Comparison of ENCODE assay signal across 10 cellular contexts in the genomic region with DNA sequence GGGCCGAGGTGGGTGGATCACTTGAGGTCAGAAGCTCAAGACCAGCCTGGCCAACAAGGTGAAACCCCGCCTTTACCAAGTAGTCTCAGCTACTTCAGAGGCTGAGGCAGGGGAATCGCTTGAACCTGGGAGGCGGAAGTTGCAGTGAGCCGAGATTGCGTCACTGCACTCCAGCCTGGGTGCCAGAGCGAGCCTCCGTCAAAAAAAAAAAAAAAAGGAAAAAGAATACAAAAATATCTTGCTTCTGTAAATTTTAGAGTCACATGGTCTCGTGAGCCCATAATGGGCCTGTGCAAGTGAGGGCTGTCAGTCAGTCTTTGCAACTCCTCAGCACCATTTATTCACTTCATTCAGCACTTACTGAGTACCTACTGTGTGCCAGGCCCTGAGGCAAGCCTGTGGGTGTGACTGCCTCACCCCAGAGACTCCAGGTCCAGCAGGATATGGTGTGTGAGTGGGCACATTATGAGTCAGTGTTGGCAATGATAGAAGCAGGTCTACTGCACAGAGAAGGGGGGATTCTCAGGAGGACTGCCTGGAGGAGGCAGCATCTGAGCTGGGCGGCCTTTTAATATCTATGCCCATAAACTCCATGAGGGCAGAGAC. TPM values are rescaled to one million over a fixed set of nuclear protein-coding genes. Genes with fewer than 3 reads are reported as not detected.
A peak's percentile ranks its signal among the peaks of the same experiment; 100 is the strongest.
DNase-seq lines count a peak whose midpoint lies in the region; ATAC-seq and TF ChIP-seq lines count a peak whose summit lies in the region.
"Had no signal": no experiment of that assay in that cellular context is flagged by ENCODE, and none has a peak within 500 bp of the region (broad histone marks: within the 10 kb centered on the region; RNA-seq: fewer than 3 reads in every experiment).

No MANE protein-coding gene starts in this region.

- BruUV-seq in Calu3 (replicated peaks; lab: Mats Ljungman, UMichigan): no TSS peak

- intact Hi-C loops in CD4-positive, alpha-beta T cell (cut with DNase I, micrococcal nuclease): no loop called here
- intact Hi-C loops in Calu3 (cut with micrococcal nuclease; ENCODE audit: unreplicated experiment): no loop called here

- CTCF ChIA-PET in CD4-positive, alpha-beta T cell (lab: Charles Lee): interaction anchor here (1.1 kb wide), 1 partner anchor 24 kb away, joined by 3 read pairs; no protein-coding TSS in a partner anchor
- CTCF ChIA-PET in T-cell (lab: Charles Lee): interaction anchor here in 1 of 2 donors (0.6 kb wide), 2 partner anchors 9 to 10 kb away, joined by 3 read pairs; no protein-coding TSS in a partner anchor
- CTCF ChIA-PET in Calu3 (lab: Charles Lee): no interaction called here

- peak; percentile 60 for ATAC-seq in CD4-positive, alpha-beta T cell (ENCODE audit: poor library complexity)
- ATAC-seq in GM21717 (IDR thresholded peaks at IDR 0.05; ENCODE audit: unreplicated experiment) (peak; percentile 38), T-cell (replicated peaks in 1 of 4) (peak in 2 of 4 experiments; percentile 28 to 76), left lobe of liver (peak; percentile 6), HG02571 (IDR thresholded peaks at IDR 0.05; ENCODE audit: unreplicated experiment) (no peak)

- peak in 5 of 10 experiments; percentile 3 to 40 (median 19) for DNase-seq in CD4-positive, alpha-beta T cell
- peak in 30 of 34 experiments; percentile 2 to 63 (median 26) for DNase-seq in T-cell
- no peak for DNase-seq in left lobe of liver (ENCODE audit: low spot score)
- no peak for DNase-seq in activated gamma-delta T cell (lab: John Stamatoyannopoulos, UW)
- no peak for DNase-seq in Calu3
- no peak for DNase-seq in COLO829 (ENCODE audit: low spot score)
- DNase-seq: effector CD4-positive, alpha-beta T cell had no signal

- TF ChIP-seq CTCF in CD4-positive, alpha-beta T cell (IDR thresholded peaks at IDR 0.05): no peak
- TF ChIP-seq CTCF in Calu3 (IDR thresholded peaks at IDR 0.05; ENCODE audit: unreplicated experiment): no peak

- no peak overlapping the region for H3K4me3 Mint-ChIP-seq in CD4-positive, alpha-beta T cell
- peak overlapping the region in 1 of 3 donors; percentile 51 for H3K4me3 Mint-ChIP-seq in T-cell
- H3K4me3 Mint-ChIP-seq in Calu3 (ENCODE audit: low read depth, unreplicated experiment): no peak overlapping the region

- no peaks in the 10 kb centered on the region for H3K27me3 ChIP-seq in CD4-positive, alpha-beta T cell (ENCODE audit: control insufficient read depth, insufficient read depth, low read length)

- H3K36me3 Mint-ChIP-seq in CD4-positive, alpha-beta T cell (ENCODE audit: low read depth): no peaks in the 10 kb centered on the region
- H3K36me3 Mint-ChIP-seq in T-cell: no peaks in the 10 kb centered on the region
- no peaks in the 10 kb centered on the region for H3K36me3 Mint-ChIP-seq in Calu3 (ENCODE audit: insufficient read depth, unreplicated experiment)

- no peaks in the 10 kb centered on the region for H3K9me3 ChIP-seq in CD4-positive, alpha-beta T cell (ENCODE audit: control insufficient read depth, low read length)

- POLR2A ChIA-PET in CD4-positive, alpha-beta T cell (lab: Charles Lee): no interaction called here
- POLR2A ChIA-PET in T-cell (lab: Charles Lee): interaction anchor here in 1 of 2 donors (0.7 kb wide), 1 partner anchor 409 kb away, joined by 3 read pairs; no protein-coding TSS in a partner anchor

- H3K27ac Mint-ChIP-seq in CD4-positive, alpha-beta T cell: peak overlapping the region; percentile 18
- peak overlapping the region in 1 of 2 donors; percentile 61 for H3K27ac Mint-ChIP-seq in T-cell
- H3K27ac Mint-ChIP-seq in Calu3 (ENCODE audit: unreplicated experiment): no peak overlapping the region

- peaks cover 14% of the 10 kb centered on the region for H3K27me3 Mint-ChIP-seq in CD4-positive, alpha-beta T cell
- H3K27me3 Mint-ChIP-seq in T-cell (peaks cover 0 to 32% of the 10 kb centered on the region in 2 donors), Calu3 (ENCODE audit: unreplicated experiment) (no peaks in the 10 kb centered on the region)

- no peak overlapping the region for H3K27ac ChIP-seq in CD4-positive, alpha-beta T cell (ENCODE audit: low read depth, low read length)
- H3K27ac ChIP-seq: parathyroid adenoma had no signal

- peaks cover 19% of the 10 kb centered on the region for H3K4me1 Mint-ChIP-seq in CD4-positive, alpha-beta T cell (ENCODE audit: low read depth)
- peaks cover 15 to 19% (median 16%) of the 10 kb centered on the region in 3 donors for H3K4me1 Mint-ChIP-seq in T-cell
- no peaks in the 10 kb centered on the region for H3K4me1 Mint-ChIP-seq in Calu3 (ENCODE audit: low read depth, unreplicated experiment)

- H3K9me3 Mint-ChIP-seq in CD4-positive, alpha-beta T cell: no peaks in the 10 kb centered on the region
- H3K9me3 Mint-ChIP-seq in T-cell: no peaks in the 10 kb centered on the region
- no peaks in the 10 kb centered on the region for H3K9me3 Mint-ChIP-seq in Calu3 (ENCODE audit: low read depth, unreplicated experiment)

RNA-seq across cellular contexts. Expression of gene TARDBP, which starts 46.7 kb away (rescaled TPM):
- total RNA-seq in CD4-positive, alpha-beta T cell: 100 to 1,000 TPM; 141 to 149 TPM
- total RNA-seq in T-cell (100 to 1,000 TPM; 137 to 183 (median 160) TPM), left lobe of liver (59.1 TPM), Calu3 (2022) (124 and 130 TPM in 2 replicates)

Comparison
In these comparisons a context has a peak if more than half of its experiments do, and no peak if none do; other contexts are left out.
1. DNase-seq: peak in T-cell (30 of 34); none in left lobe of liver (single experiment), activated gamma-delta T cell (single experiment), Calu3 (single experiment) and COLO829 (single experiment).